In genomic region chr15:20192982-20193507, GRCh38 we compare ENCODE assay signal across 8 cellular contexts.
A peak's percentile ranks its signal among the peaks of the same experiment; 100 is the strongest.
DNase-seq lines count a peak whose midpoint lies in the region; ATAC-seq and TF ChIP-seq lines count a peak whose summit lies in the region.
"Not testable (repeated sequence)": the region's sequence is repeated elsewhere in the genome, so short reads cannot be mapped to it uniquely, and the experiment has no call there.

No MANE protein-coding gene starts in this region.

- not testable (repeated sequence) for H3K4me3 Mint-ChIP-seq in CD8-positive, alpha-beta memory T cell; naive thymus-derived CD8-positive, alpha-beta T cell

- not testable (repeated sequence) for H3K36me3 Mint-ChIP-seq in CD8-positive, alpha-beta memory T cell; naive thymus-derived CD8-positive, alpha-beta T cell

- H3K27ac ChIP-seq in CD8-positive, alpha-beta memory T cell (ENCODE audit: low read depth, low read length); Peyer's patch; effector memory CD4-positive, alpha-beta T cell (ENCODE audit: insufficient read depth, low read length, poor library complexity, severe bottlenecking): not testable (repeated sequence)

- not testable (repeated sequence) for H3K4me3 ChIP-seq in CD8-positive, alpha-beta memory T cell (ENCODE audit: low read length); Peyer's patch; effector memory CD4-positive, alpha-beta T cell (ENCODE audit: insufficient read depth, low read depth, low read length, poor library complexity, severe bottlenecking)

- peak; percentile 83 for ATAC-seq in GM21447 (IDR thresholded peaks at IDR 0.05; ENCODE audit: unreplicated experiment)
- peak; percentile 88 for ATAC-seq in HG03159 (IDR thresholded peaks at IDR 0.05; ENCODE audit: unreplicated experiment)
- ATAC-seq in naive thymus-derived CD8-positive, alpha-beta T cell = peak; percentile 88 to 93

- DNase-seq in CD8-positive, alpha-beta memory T cell = peak; percentile 30 to 73 (median 45)
- peak in 2 of 3 donors; percentile 20 to 59 for DNase-seq in Peyer's patch
- peak; percentile 66 for DNase-seq in activated CD8-positive, alpha-beta memory T cell treated with anti-CD3 and anti-CD28 coated beads for 24 hours
- peak in 2 of 3 donors; percentile 19 to 40 for DNase-seq in effector memory CD4-positive, alpha-beta T cell
- DNase-seq in naive thymus-derived CD8-positive, alpha-beta T cell = peak in 9 of 10 donors; percentile 9 to 70 (median 41)
- peak; percentile 73 for DNase-seq in stimulated activated CD8-positive, alpha-beta memory T cell treated with anti-CD3 and anti-CD28 coated beads, Interleukin-4, amount 100 ng/mL, for 48 hours

- H3K27ac Mint-ChIP-seq in CD8-positive, alpha-beta memory T cell; naive thymus-derived CD8-positive, alpha-beta T cell: not testable (repeated sequence)

- POLR2A ChIA-PET in CD8-positive, alpha-beta memory T cell (lab: Charles Lee); naive thymus-derived CD8-positive, alpha-beta T cell (lab: Charles Lee): not testable (repeated sequence)

- not testable (repeated sequence) for TF ChIP-seq POLR2A in Peyer's patch (IDR thresholded peaks at IDR 0.05)

- not testable (repeated sequence) for H3K9me3 ChIP-seq in CD8-positive, alpha-beta memory T cell (ENCODE audit: low read length); Peyer's patch; effector memory CD4-positive, alpha-beta T cell (ENCODE audit: control insufficient read depth, low read length)

- CTCF ChIA-PET in CD8-positive, alpha-beta memory T cell (lab: Charles Lee) = not testable (repeated sequence)

- not testable (repeated sequence) for H3K27me3 ChIP-seq in CD8-positive, alpha-beta memory T cell (ENCODE audit: insufficient read depth, low read length, poor library complexity, severe bottlenecking); Peyer's patch; effector memory CD4-positive, alpha-beta T cell (replicated peaks; ENCODE audit: control insufficient read depth, insufficient read depth, low read length, poor library complexity, severe bottlenecking)

- not testable (repeated sequence) for H3K36me3 ChIP-seq in CD8-positive, alpha-beta memory T cell (ENCODE audit: insufficient read depth, low read length); Peyer's patch; effector memory CD4-positive, alpha-beta T cell (ENCODE audit: control insufficient read depth, insufficient read depth, low read length)

- peak in 1 of 6 experiments; percentile 23 for TF ChIP-seq CTCF in Peyer's patch (IDR thresholded peaks at IDR 0.05)

- H3K9me3 Mint-ChIP-seq in CD8-positive, alpha-beta memory T cell = not testable (repeated sequence)
- H3K9me3 Mint-ChIP-seq in naive thymus-derived CD8-positive, alpha-beta T cell = peaks cover 0 to 19% (median 4%) of the 10 kb centered on the region in 9 donors

- H3K4me1 ChIP-seq in CD8-positive, alpha-beta memory T cell (ENCODE audit: insufficient read depth, low read length); Peyer's patch; effector memory CD4-positive, alpha-beta T cell (ENCODE audit: control insufficient read depth, insufficient read depth, low read length, poor library complexity, severe bottlenecking): not testable (repeated sequence)

- H3K27me3 Mint-ChIP-seq in CD8-positive, alpha-beta memory T cell; naive thymus-derived CD8-positive, alpha-beta T cell: not testable (repeated sequence)

- not testable (repeated sequence) for H3K4me1 Mint-ChIP-seq in CD8-positive, alpha-beta memory T cell; naive thymus-derived CD8-positive, alpha-beta T cell
